In genomic region chr1:61191140-61191720, GRCh38 we compare ENCODE assay signal across 20 cellular contexts.
DNase-seq lines count a peak whose midpoint lies in the region; ATAC-seq and TF ChIP-seq lines count a peak whose summit lies in the region.
"Had no signal": no experiment of that assay in that cellular context is flagged by ENCODE, and none has a peak within 500 bp of the region (broad histone marks: within the 10 kb centered on the region; RNA-seq: fewer than 3 reads in every experiment).

No MANE protein-coding gene starts in this region.

- no peak overlapping the region for H2BK120ac ChIP-seq in mesendoderm (ENCODE audit: low read depth, low read length)

- H3K4ac ChIP-seq in mesendoderm (ENCODE audit: low read depth, low read length): no peak overlapping the region

- H3K4me3 ChIP-seq in dorsolateral prefrontal cortex (peak overlapping the region in 1 of 59 donors; percentile 3), mesendoderm (ENCODE audit: low read length) (no peak overlapping the region), subcutaneous abdominal adipose tissue (ENCODE audit: low read depth in 1 of 5, low read length in 5 of 5) (no peak overlapping the region), Peyer's patch (no peak overlapping the region)
- H3K4me3 ChIP-seq: pancreas, SJCRH30 had no signal

- no peak overlapping the region for H4K5ac ChIP-seq in mesendoderm (ENCODE audit: low read length)

- intact Hi-C loops in dorsolateral prefrontal cortex (cut with DNase I): no loop called here

- no peak for ATAC-seq in GM21381 (IDR thresholded peaks at IDR 0.05; ENCODE audit: unreplicated experiment)
- ATAC-seq in HG03159 (IDR thresholded peaks at IDR 0.05; ENCODE audit: unreplicated experiment): no peak
- ATAC-seq: activated CD8-positive, alpha-beta memory T cell treated with anti-CD3 and anti-CD28 coated beads, Interleukin-2, amount 10 ng/mL, durations not matched to agents 7 days and 5 days; activated naive CD8-positive, alpha-beta T cell treated with anti-CD3 and anti-CD28 coated beads, Interleukin-2, amount 50 U/mL, for 24 hours had no signal

- H3K79me1 ChIP-seq in mesendoderm (ENCODE audit: low read length): no peaks in the 10 kb centered on the region

- no CpG with 5 or more reads among the region's 6 CpGs for WGBS in mesendoderm (ENCODE audit: extremely low coverage, insufficient coverage, low lambda C conversion rate)

- H3K79me2 ChIP-seq in mesendoderm (ENCODE audit: control insufficient read depth, insufficient read depth, low read length): no peaks in the 10 kb centered on the region

- H2AK5ac ChIP-seq in mesendoderm (ENCODE audit: low read length): no peak overlapping the region

- no peak for TF ChIP-seq POLR2A in Peyer's patch (IDR thresholded peaks at IDR 0.05)

- H4K8ac ChIP-seq in mesendoderm (ENCODE audit: low read depth, low read length): no peak overlapping the region

- H3K4me1 ChIP-seq in mesendoderm (ENCODE audit: control insufficient read depth, low read depth, low read length): no peaks in the 10 kb centered on the region
- H3K4me1 ChIP-seq in subcutaneous abdominal adipose tissue (ENCODE audit: control insufficient read depth in 5 of 5, insufficient read depth in 5 of 5, low read length in 5 of 5): peaks cover 0 to 31% (median 28%) of the 10 kb centered on the region in 5 donors
- no peaks in the 10 kb centered on the region for H3K4me1 ChIP-seq in Peyer's patch
- H3K4me1 ChIP-seq: SJCRH30 had no signal

- H2BK15ac ChIP-seq in mesendoderm (replicated peaks; ENCODE audit: low read depth): no peak overlapping the region

- TF ChIP-seq CTCF in dorsolateral prefrontal cortex (IDR thresholded peaks at IDR 0.05 in 54 of 56, conservative IDR thresholded peaks at IDR 0.05 in 2 of 56; ENCODE audit: low read depth in 1 of 56, partially characterized antibody in 56 of 56): no peak
- no peak for TF ChIP-seq CTCF in Peyer's patch (IDR thresholded peaks at IDR 0.05)

- no peak overlapping the region for H3K23ac ChIP-seq in mesendoderm (ENCODE audit: low read length)

- H2BK5ac ChIP-seq in mesendoderm (ENCODE audit: low read length): no peak overlapping the region

- H3K27ac ChIP-seq in dorsolateral prefrontal cortex: peak overlapping the region in 55 of 59 donors; percentile 12 to 98 (median 88)
- no peak overlapping the region for H3K27ac ChIP-seq in mesendoderm (ENCODE audit: low read depth, low read length)
- peak overlapping the region; percentile 45 for H3K27ac ChIP-seq in subcutaneous abdominal adipose tissue (ENCODE audit: low read depth, low read length)
- H3K27ac ChIP-seq in Peyer's patch: peak overlapping the region in 1 of 4 donors; percentile 9
- H3K27ac ChIP-seq: SJCRH30 had no signal

- H3K9me3 ChIP-seq in subcutaneous abdominal adipose tissue (ENCODE audit: control insufficient read depth in 5 of 5, low read length in 5 of 5): no peaks in the 10 kb centered on the region
- H3K9me3 ChIP-seq in Peyer's patch: no peaks in the 10 kb centered on the region
- H3K9me3 ChIP-seq: pancreas, SJCRH30 had no signal

- DNase-seq in SK-N-DZ (ENCODE audit: low spot score) (peak; percentile 21), dorsolateral prefrontal cortex (no peak), mesendoderm (peak; percentile 12), Peyer's patch (no peak), DMS79 treated with DMSO at 0.1 percent for 48 hours (lab: John Stamatoyannopoulos, UW) (no peak)
- DNase-seq: activated CD4-positive, alpha-beta T cell treated with anti-CD3 and anti-CD28 coated beads for 1 hour; activated CD8-positive, alpha-beta memory T cell treated with anti-CD3 and anti-CD28 coated beads, Interleukin-2, amount 10 ng/mL, durations not matched to agents 7 days and 5 days; activated naive CD8-positive, alpha-beta T cell treated with anti-CD3 and anti-CD28 coated beads, Interleukin-2, amount 50 U/mL, for 24 hours; CD4-positive, alpha-beta T cell; DMS53; Kasumi-1; kidney glomerular epithelial cell; NCI-H1105 treated with DMSO at 0.1 percent for 48 hours; NCI-H524 treated with DMSO at 0.1 percent for 48 hours; pancreas; SJCRH30; T-helper 9 cell had no signal

- H3K36me3 ChIP-seq in mesendoderm (ENCODE audit: control insufficient read depth, insufficient read depth, low read length) (no peaks in the 10 kb centered on the region), subcutaneous abdominal adipose tissue (ENCODE audit: control insufficient read depth in 5 of 5, insufficient read depth in 5 of 5, low read length in 5 of 5) (no peaks in the 10 kb centered on the region), Peyer's patch (no peaks in the 10 kb centered on the region)
- H3K36me3 ChIP-seq: pancreas, SJCRH30 had no signal

- H3K56ac ChIP-seq in mesendoderm (ENCODE audit: low read length): no peak overlapping the region

- H3K27me3 ChIP-seq in dorsolateral prefrontal cortex (no peaks in the 10 kb centered on the region), mesendoderm (ENCODE audit: insufficient read depth, low read length, poor library complexity) (no peaks in the 10 kb centered on the region), subcutaneous abdominal adipose tissue (ENCODE audit: control insufficient read depth in 5 of 5, insufficient read depth in 4 of 5, low read length in 5 of 5) (no peaks in the 10 kb centered on the region), Peyer's patch (no peaks in the 10 kb centered on the region)
- H3K27me3 ChIP-seq: pancreas, SJCRH30 had no signal

- no peak overlapping the region for H3K4me2 ChIP-seq in mesendoderm (ENCODE audit: low read length)

- H3K9ac ChIP-seq in mesendoderm (ENCODE audit: low read length): no peak overlapping the region
- peak overlapping the region in 1 of 5 donors; percentile 46 for H3K9ac ChIP-seq in subcutaneous abdominal adipose tissue (ENCODE audit: low read length in 5 of 5)

- H3K18ac ChIP-seq in mesendoderm (ENCODE audit: low read length): no peak overlapping the region

Comparison
In these comparisons a context has a peak if more than half of its experiments do, and no peak if none do; other contexts are left out.
1. DNase-seq: peak in SK-N-DZ (single experiment) and mesendoderm (single experiment); none in dorsolateral prefrontal cortex (0 of 10), Peyer's patch (0 of 3) and DMS79 treated with DMSO at 0.1 percent for 48 hours (single experiment).